In the genomic region with DNA sequence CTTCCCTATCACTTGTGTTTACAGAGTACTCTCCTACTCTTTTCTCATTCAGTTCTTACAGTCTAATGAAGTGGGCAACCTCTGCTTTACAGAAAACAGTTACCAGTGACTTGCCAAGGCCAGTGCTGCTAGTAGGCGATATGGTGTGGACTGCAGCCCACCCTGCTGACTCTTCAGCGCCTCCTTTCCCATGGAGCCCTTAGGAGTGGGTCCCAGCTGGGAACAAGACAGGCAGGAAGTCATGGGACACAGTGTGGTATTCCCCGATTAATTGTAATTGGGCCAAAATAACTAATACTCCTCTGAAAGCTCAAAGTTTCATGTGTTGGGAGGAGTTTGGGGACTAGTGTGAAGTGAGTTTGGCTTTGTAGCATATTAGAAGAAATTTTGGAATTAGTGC, we compare ENCODE assay signal across 1 cellular context.
TF ChIP-seq lines count a peak whose summit lies in the region.

No MANE protein-coding gene starts in this region.

TF ChIP-seq in IMR-90, 13 proteins besides CTCF, POLR2A, EP300 and RAD21:
- no peak for TF ChIP-seq RCOR1 (IDR thresholded peaks at IDR 0.05; ENCODE audit: insufficient replicate concordance, low read length)
- TF ChIP-seq BHLHE40 (IDR thresholded peaks at IDR 0.05; ENCODE audit: low read depth, low read length): no peak
- no peak for TF ChIP-seq CHD1 (IDR thresholded peaks at IDR 0.05; ENCODE audit: low read depth, low read length)
- TF ChIP-seq MAZ (IDR thresholded peaks at IDR 0.05; ENCODE audit: borderline replicate concordance, low read depth, low read length): no peak
- TF ChIP-seq RFX5 (IDR thresholded peaks at IDR 0.05; ENCODE audit: low read depth, low read length): no peak
- no peak for TF ChIP-seq FOS (IDR thresholded peaks at IDR 0.05; ENCODE audit: low read depth, low read length)
- TF ChIP-seq CEBPB (IDR thresholded peaks at IDR 0.05; ENCODE audit: low read depth, low read length): no peak
- no peak for TF ChIP-seq ELK1 (IDR thresholded peaks at IDR 0.05; ENCODE audit: borderline replicate concordance, low read depth, low read length)
- TF ChIP-seq NFE2L2 (IDR thresholded peaks at IDR 0.05; ENCODE audit: low read depth, low read length): no peak
- no peak for TF ChIP-seq SMC3 (IDR thresholded peaks at IDR 0.05; ENCODE audit: low read depth, low read length)
- TF ChIP-seq USF2 (IDR thresholded peaks at IDR 0.05; ENCODE audit: low read depth, low read length): no peak
